In genomic region chr1:17093822-17094393, GRCh38 we compare ENCODE assay signal across 18 cellular contexts. TPM values are rescaled to one million over a fixed set of nuclear protein-coding genes. Genes with fewer than 3 reads are reported as not detected.
"Had no signal": no experiment of that assay in that cellular context is flagged by ENCODE, and none has a peak within 500 bp of the region (broad histone marks: within the 10 kb centered on the region; RNA-seq: fewer than 3 reads in every experiment).

No MANE protein-coding gene starts in this region.

- H3K4me2 ChIP-seq: neural progenitor cell had no signal

- H3K27ac ChIP-seq: colonic mucosa, gastroesophageal sphincter, neural progenitor cell, parathyroid adenoma, transverse colon, uterus had no signal

- H3K9ac ChIP-seq: neural progenitor cell, parathyroid adenoma had no signal

- DNase-seq: activated CD4-positive, alpha-beta T cell treated with anti-CD3 and anti-CD28 coated beads, Interleukin-2, amount 50 U/mL, for 4 hours; activated effector memory CD4-positive, alpha-beta T cell treated with anti-CD3 and anti-CD28 coated beads, Interleukin-2, amount 50 U/mL, for 16 hours; activated naive CD4-positive, alpha-beta T cell treated with anti-CD3 and anti-CD28 coated beads, Interleukin-2, amount 50 U/mL, for 16 hours; activated T-cell treated with anti-CD3 and anti-CD28 coated beads, Interleukin-2, amount 50 U/mL, for 72 hours; colonic mucosa; erythroblast; heart left ventricle; mucosa of descending colon; naive B cell; spleen; stimulated activated naive CD4-positive, alpha-beta T cell; transverse colon; uterus had no signal

- H3K27me3 ChIP-seq: colonic mucosa, gastroesophageal sphincter, heart left ventricle, neural progenitor cell, transverse colon, uterus had no signal

- H2AFZ ChIP-seq: neural progenitor cell, parathyroid adenoma had no signal

- H3K4me3 ChIP-seq: colonic mucosa, gastroesophageal sphincter, heart left ventricle, mucosa of descending colon, neural progenitor cell, spleen, transverse colon, uterus had no signal

- H3K36me3 ChIP-seq: colonic mucosa, gastroesophageal sphincter, heart left ventricle, neural progenitor cell, uterus had no signal

- H3K9me3 ChIP-seq: colonic mucosa, gastroesophageal sphincter, mucosa of descending colon, spleen, transverse colon, uterus had no signal

- ATAC-seq: activated T-cell treated with anti-CD3 and anti-CD28 coated beads, Interleukin-2, amount 50 U/mL, for 72 hours; gastroesophageal sphincter; heart left ventricle; mucosa of descending colon; sciatic nerve had no signal

- H3K4me1 ChIP-seq: colonic mucosa, parathyroid adenoma, uterus had no signal

RNA-seq across cellular contexts. Expression of gene PADI2, which starts 25.3 kb away (rescaled TPM):
- total RNA-seq: activated CD8-positive, alpha-beta memory T cell treated with anti-CD3 and anti-CD28 coated beads for 36 hours had no signal
